ENCODE assay signal across 8 cellular contexts in genomic region chr17:35568561-35568960, GRCh38. TPM values are rescaled to one million over a fixed set of nuclear protein-coding genes. Genes with fewer than 3 reads are reported as not detected.
DNase-seq lines count a peak whose midpoint lies in the region; ATAC-seq and TF ChIP-seq lines count a peak whose summit lies in the region.

No MANE protein-coding gene starts in this region.

- H3K4me3 ChIP-seq in DOHH2 (ENCODE audit: low read length) (peak overlapping the region; percentile 84), sigmoid colon (peak overlapping the region; percentile 51 to 70 (median 62))

- no peaks in the 10 kb centered on the region; the same call in 1 of the 2 replicates for H4K20me1 ChIP-seq in DOHH2 (ENCODE audit: control insufficient read depth, insufficient read depth, low read depth, low read length)

- H3K4me1 ChIP-seq in DOHH2 (ENCODE audit: control insufficient read depth, low read length): peaks cover 18% of the 10 kb centered on the region
- peaks cover 0 to 30% (median 24%) of the 10 kb centered on the region in 4 donors for H3K4me1 ChIP-seq in sigmoid colon

- peaks cover 3% of the 10 kb centered on the region; the same call in 1 of the 2 replicates for H3F3A ChIP-seq in DOHH2 (ENCODE audit: control insufficient read depth, insufficient read depth)

- H3K36me3 ChIP-seq in DOHH2 (ENCODE audit: control insufficient read depth, low read length) (peaks cover 6% of the 10 kb centered on the region), sigmoid colon (no peaks in the 10 kb centered on the region)

- TF ChIP-seq CTCF in DOHH2 (IDR thresholded peaks at IDR 0.05; ENCODE audit: low read depth, low read length, poor library complexity, severe bottlenecking): no peak
- TF ChIP-seq CTCF in sigmoid colon (IDR thresholded peaks at IDR 0.05): no peak

- H3K9me2 ChIP-seq in DOHH2 (replicated peaks; ENCODE audit: control insufficient read depth, low read length): no peaks in the 10 kb centered on the region

- intact Hi-C loops in sigmoid colon (cut with DNase I): loop anchor here (2.0 to 5.0 kb wide), 2 partner anchors 311 to 588 kb away; partner anchors contain the start of gene LIG3

- peaks cover 44% of the 10 kb centered on the region for H3K79me2 ChIP-seq in DOHH2 (ENCODE audit: control insufficient read depth, low read length)

- WGBS in sigmoid colon, 2 donors: 11 to 26% methylated on average over 15 of the region's 15 CpGs

- H3K4me2 ChIP-seq in DOHH2 (ENCODE audit: low read length): peak overlapping the region; percentile 87

- no peak for ATAC-seq in HG03520 (IDR thresholded peaks at IDR 0.05; ENCODE audit: unreplicated experiment)

- H3K9me3 ChIP-seq in DOHH2 (ENCODE audit: control insufficient read depth, insufficient read depth, low read length) (no peaks in the 10 kb centered on the region), sigmoid colon (no peaks in the 10 kb centered on the region)

- H3K27me3 ChIP-seq in DOHH2 (ENCODE audit: control insufficient read depth, low read length): no peaks in the 10 kb centered on the region; the same call in none of the 2 replicates
- H3K27me3 ChIP-seq in sigmoid colon: no peaks in the 10 kb centered on the region

- peak; percentile 31 for DNase-seq in LoVo (ENCODE audit: low spot score)
- peak; percentile 51 to 56 for DNase-seq in activated T-cell treated with anti-CD3 and anti-CD28 coated beads, Interleukin-2, amount 50 U/mL, for 48 hours
- peak; percentile 61 for DNase-seq in foreskin melanocyte
- no peak for DNase-seq in sigmoid colon
- DNase-seq in NCI-H1105 (lab: John Stamatoyannopoulos, UW): no peak
- no peak for DNase-seq in DMS153 treated with DMSO at 0.1 percent for 48 hours (lab: John Stamatoyannopoulos, UW; ENCODE audit: unreplicated experiment)

- no peak for TF ChIP-seq POLR2A in sigmoid colon (IDR thresholded peaks at IDR 0.05)

- no peak for TF ChIP-seq EP300 in sigmoid colon (IDR thresholded peaks at IDR 0.05)

- H3K27ac ChIP-seq in DOHH2 (ENCODE audit: low read depth, low read length) (no peak overlapping the region; the same call in 1 of the 2 replicates), sigmoid colon (peak overlapping the region; percentile 84 to 87 (median 85))

RNA-seq across cellular contexts. Expression of gene SLFN14, which starts 7.9 kb away (rescaled TPM):
- not detected for total RNA-seq in sigmoid colon
- polyA plus RNA-seq in sigmoid colon: not detected

RNA-seq across cellular contexts. Expression of gene PEX12, which starts 9.8 kb away (rescaled TPM):
- 10 to 100 TPM in 1 of 4 donors, 1 to 10 TPM in 3; 4.6 to 10.4 (median 6.5) TPM for total RNA-seq in sigmoid colon
- 1 to 10 TPM in 2 of 3 donors, under 1 TPM in 1; 0.92 to 2.7 (median 2.4) TPM for polyA plus RNA-seq in sigmoid colon

RNA-seq across cellular contexts. Expression of gene AP2B1, which starts 18.6 kb away (rescaled TPM):
- total RNA-seq in sigmoid colon: 10 to 100 TPM; 46.7 to 58.7 (median 53.2) TPM
- polyA plus RNA-seq in sigmoid colon: 10 to 100 TPM; 43.2 to 86.4 (median 46.7) TPM

RNA-seq across cellular contexts. Expression of gene SLFN12L, which starts 31.1 kb away (rescaled TPM):
- 1 to 10 TPM in 1 of 4 donors, under 1 TPM in 3; 0.27 to 1.2 (median 0.63) TPM for total RNA-seq in sigmoid colon
- 1 to 10 TPM in 1 of 3 donors, not detected in 2; 1.9 TPM for polyA plus RNA-seq in sigmoid colon

Comparison
In these comparisons a context has a peak if more than half of its experiments do, and no peak if none do; other contexts are left out.
1. DNase-seq: peak in LoVo (single experiment), activated T-cell treated with anti-CD3 and anti-CD28 coated beads, Interleukin-2, amount 50 U/mL, for 48 hours (2 of 2) and foreskin melanocyte (single experiment); none in sigmoid colon (single experiment), NCI-H1105 (single experiment) and DMS153 treated with DMSO at 0.1 percent for 48 hours (single experiment).